Comparison of ENCODE assay signal across 8 cellular contexts in genomic region chr2:146444085-146444484, GRCh38.
"Had no signal": no experiment of that assay in that cellular context is flagged by ENCODE, and none has a peak within 500 bp of the region (broad histone marks: within the 10 kb centered on the region; RNA-seq: fewer than 3 reads in every experiment).

No MANE protein-coding gene starts in this region.

- H3K4me3 ChIP-seq: GM12878 had no signal

- ATAC-seq: GM12878 had no signal

- DNase-seq: GDM1, GF-D8 had no signal

- FAIRE-seq: G401.6, GM12878, GM12891, GM12892, GM18507, GM19239 had no signal
